Comparison of ENCODE assay signal across 18 cellular contexts in genomic region chr6:12450446-12450845, GRCh38.
"Had no signal": no experiment of that assay in that cellular context is flagged by ENCODE, and none has a peak within 500 bp of the region (broad histone marks: within the 10 kb centered on the region; RNA-seq: fewer than 3 reads in every experiment).

No MANE protein-coding gene starts in this region.

- H2AFZ ChIP-seq: neural progenitor cell had no signal

- H3K36me3 ChIP-seq: left ventricle myocardium inferior, lower lobe of right lung, neural progenitor cell, pancreas, prostate gland had no signal

- H3K9me3 ChIP-seq: pancreas, prostate gland had no signal

- H3K4me3 ChIP-seq: coronary artery, left ventricle myocardium inferior, lower lobe of right lung, neural progenitor cell, pancreas, prostate gland, smooth muscle cell had no signal

- ATAC-seq: left cardiac atrium; lower lobe of right lung; natural killer cell treated with Interleukin-12 subunit alpha and Interleukin-12 subunit beta and Interleukin-15 and Interleukin-18, amount 100 ng/mL, for 72 hours; pancreas had no signal

- H3K27me3 ChIP-seq: neural progenitor cell, pancreas had no signal

- H3K4me2 ChIP-seq: neural progenitor cell, smooth muscle cell had no signal

- H3K4me1 ChIP-seq: left ventricle myocardium inferior, lower lobe of right lung, neural progenitor cell, pancreas, prostate gland had no signal

- FAIRE-seq: frontal cortex, pancreas, urothelium cell line had no signal

- DNase-seq: effector CD4-positive, alpha-beta T cell; glutamatergic neuron; islet precursor cell; left cardiac atrium; left ventricle myocardium inferior; lower lobe of right lung; midbrain; occipital lobe; pancreas; stimulated activated CD4-positive, alpha-beta T cell treated with anti-CD3 and anti-CD28 coated beads, Interleukin-2, amount 100 ng/mL, for 48 hours; stimulated activated naive CD4-positive, alpha-beta T cell treated with Interleukin-2 at 50 U/mL for 16 hours had no signal

- H3K27ac ChIP-seq: coronary artery, left ventricle myocardium inferior, lower lobe of right lung, neural progenitor cell, pancreas, prostate gland had no signal

- H3K9ac ChIP-seq: neural progenitor cell had no signal
